Comparison of ENCODE assay signal across 10 cellular contexts in the genomic region with DNA sequence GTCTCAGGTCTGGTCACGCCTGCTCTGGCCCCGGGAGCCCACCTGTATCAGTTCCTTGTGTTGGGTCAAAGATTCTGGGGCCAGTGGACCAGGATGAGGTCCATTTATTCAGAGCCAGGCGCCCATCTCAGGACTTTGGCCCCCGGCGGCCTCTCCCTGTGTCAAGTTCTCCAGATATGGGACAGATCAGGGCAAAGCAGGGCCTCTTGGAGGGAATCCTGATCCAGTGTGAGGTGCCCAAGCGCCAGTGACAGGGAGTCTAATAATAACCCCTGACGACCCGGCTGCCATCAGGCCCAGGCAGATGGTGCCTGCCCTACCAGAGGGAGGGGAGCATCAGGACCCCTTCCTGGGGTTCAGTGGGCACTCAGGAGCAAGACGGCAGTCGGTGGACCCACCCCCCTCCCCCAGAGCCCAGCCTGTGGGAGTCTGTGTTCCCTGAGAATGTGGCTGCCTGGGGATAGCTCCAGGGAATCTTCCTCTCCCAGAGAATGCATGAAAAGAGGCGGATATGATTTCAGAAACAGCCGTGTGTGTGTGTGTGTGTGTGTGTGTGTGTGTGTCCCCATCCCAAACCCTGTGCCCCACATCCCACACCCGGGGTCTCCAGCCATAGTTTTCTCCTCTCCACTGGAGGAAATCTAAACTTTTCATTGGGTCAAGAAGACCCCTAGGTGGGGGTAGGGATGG. TPM values are rescaled to one million over a fixed set of nuclear protein-coding genes. Genes with fewer than 3 reads are reported as not detected.
DNase-seq lines count a peak whose midpoint lies in the region; TF ChIP-seq lines count a peak whose summit lies in the region.
"Had no signal": no experiment of that assay in that cellular context is flagged by ENCODE, and none has a peak within 500 bp of the region (broad histone marks: within the 10 kb centered on the region; RNA-seq: fewer than 3 reads in every experiment).

No MANE protein-coding gene starts in this region.

- DNase-seq in Caco-2 = no peak
- peak; percentile 57 for DNase-seq in NCI-H1694 treated with DMSO at 0.1 percent for 48 hours (lab: John Stamatoyannopoulos, UW)
- no peak for DNase-seq in effector memory CD4-positive, alpha-beta T cell
- no peak for DNase-seq in neuronal stem cell (ENCODE audit: low spot score)
- no peak for DNase-seq in transverse colon
- no peak for DNase-seq in NK-92 (lab: John Stamatoyannopoulos, UW; ENCODE audit: unreplicated experiment)
- no peak for DNase-seq in NCI-H2107 (lab: John Stamatoyannopoulos, UW)
- DNase-seq in activated CD4-positive, alpha-beta T cell treated with anti-CD3 and anti-CD28 coated beads for 4 hours = no peak
- DNase-seq: GF-D8, IMR-90 had no signal

- BruUV-seq in Caco-2 (replicated peaks; lab: Mats Ljungman, UMichigan) = no TSS peak

- H3K4me3 ChIP-seq in Caco-2 (ENCODE audit: low read depth, low read length) (no peak overlapping the region), neuronal stem cell (ENCODE audit: low read length in 2 of 2) (peak overlapping the region in 1 of 2 donors; percentile 84), transverse colon (peak overlapping the region in 1 of 4 donors; percentile 59)
- peak overlapping the region; percentile 67 for H3K4me3 ChIP-seq in effector memory CD4-positive, alpha-beta T cell (ENCODE audit: insufficient read depth, low read depth, low read length, poor library complexity, severe bottlenecking)

- H2BK120ac ChIP-seq in neuronal stem cell (ENCODE audit: low read depth, low read length) = no peak overlapping the region

- TF ChIP-seq EP300 in transverse colon (IDR thresholded peaks at IDR 0.05; ENCODE audit: low read depth) = no peak

- POLR2A ChIA-PET in Caco-2 (lab: Charles Lee) = interaction anchor here (0.5 kb wide), 1 partner anchor 16 kb away, joined by 3 read pairs; no protein-coding TSS in a partner anchor

- H2AFZ ChIP-seq in neuronal stem cell (ENCODE audit: low read length) = no peak overlapping the region

- H3K9me3 Mint-ChIP-seq in Caco-2 (ENCODE audit: unreplicated experiment) = no peaks in the 10 kb centered on the region

- peaks cover 26% of the 10 kb centered on the region for H3K4me1 Mint-ChIP-seq in Caco-2 (ENCODE audit: low read depth, unreplicated experiment)

- H2BK12ac ChIP-seq in neuronal stem cell (ENCODE audit: low read length) = peak overlapping the region; percentile 31

- peaks cover 37% of the 10 kb centered on the region for H3K36me3 Mint-ChIP-seq in Caco-2 (ENCODE audit: insufficient read depth, unreplicated experiment)

- no peak overlapping the region for H3K27ac ChIP-seq in effector memory CD4-positive, alpha-beta T cell (ENCODE audit: insufficient read depth, low read length, poor library complexity, severe bottlenecking)
- H3K27ac ChIP-seq in neuronal stem cell (replicated peaks; ENCODE audit: low read length) (no peak overlapping the region), transverse colon (peak overlapping the region in 2 of 4 donors; percentile 75 to 87)

- in situ Hi-C loops in transverse colon (cut with MboI; ENCODE audit: low pct_ligation_motif_present in 1 of 4, low pct_unique_long_range_greater_than_20kb in 1 of 4, low sequenced_read_pairs in 3 of 4) = loop anchor here in 2 of 4 donors (25.0 kb wide), 1 partner anchor 148 kb away; the partner anchor contains the start of genes BTBD17 (in 2 of the 2) and GPR142 (in 2 of the 2)

- H3K79me1 ChIP-seq in neuronal stem cell (ENCODE audit: low read depth, low read length) = peaks cover 3% of the 10 kb centered on the region

- H3K23ac ChIP-seq in neuronal stem cell (ENCODE audit: low read depth, low read length, poor library complexity) = peak overlapping the region; percentile 45

- CTCF ChIA-PET in Caco-2 (lab: Charles Lee) = interaction anchor here (0.6 to 0.7 kb wide), 2 partner anchors 17 to 82 kb away, joined by 3 to 4 read pairs; no protein-coding TSS in a partner anchor

- peak overlapping the region; percentile 8 for H2BK15ac ChIP-seq in neuronal stem cell (ENCODE audit: low read length)

- peak overlapping the region; percentile 60 for H2AK5ac ChIP-seq in neuronal stem cell (ENCODE audit: low read depth, low read length)

- no peak for TF ChIP-seq POLR2A in transverse colon (IDR thresholded peaks at IDR 0.05)

- H3K27me3 Mint-ChIP-seq in Caco-2 (ENCODE audit: insufficient read depth, unreplicated experiment) = no peaks in the 10 kb centered on the region

- no peak overlapping the region for H3K9ac ChIP-seq in neuronal stem cell (ENCODE audit: low read depth, low read length, poor library complexity)

- H3K14ac ChIP-seq in neuronal stem cell (ENCODE audit: low read length) = peak overlapping the region; percentile 3

- H3K4me1 ChIP-seq in Caco-2 (peaks cover 21% of the 10 kb centered on the region), neuronal stem cell (ENCODE audit: control insufficient read depth in 2 of 2, insufficient read depth in 1 of 2, low read depth in 1 of 2, low read length in 2 of 2) (peaks cover 18 to 46% of the 10 kb centered on the region in 2 donors), transverse colon (peaks cover 21 to 45% (median 35%) of the 10 kb centered on the region in 4 donors)
- peaks cover 34% of the 10 kb centered on the region for H3K4me1 ChIP-seq in effector memory CD4-positive, alpha-beta T cell (ENCODE audit: control insufficient read depth, insufficient read depth, low read length, poor library complexity, severe bottlenecking)

- TF ChIP-seq CTCF in Caco-2 (IDR thresholded peaks at IDR 0.05; ENCODE audit: insufficient read depth in 1 of 2, low read depth in 1 of 2, low read length in 1 of 2, severe bottlenecking in 1 of 2, unreplicated experiment in 1 of 2) = no peak
- TF ChIP-seq CTCF in transverse colon (IDR thresholded peaks at IDR 0.05) = no peak

- H3K4ac ChIP-seq in neuronal stem cell (ENCODE audit: low read length) = no peak overlapping the region

- no CpG with 5 or more reads among the region's 13 CpGs for WGBS in neuronal stem cell (ENCODE audit: extremely low coverage in 2 of 2, insufficient read length in 2 of 2, insufficient replicate concordance in 1 of 2), 2 donors
- 70% methylated on average over 10 of the region's 13 CpGs; no CpG with 5 or more reads in 1 of the 2 donors for WGBS in transverse colon (ENCODE audit: low coverage in 1 of 2), 2 donors

- no peak overlapping the region for H3K27ac Mint-ChIP-seq in Caco-2 (ENCODE audit: unreplicated experiment)

- H2BK5ac ChIP-seq in neuronal stem cell (ENCODE audit: low read length) = no peak overlapping the region

- H3K18ac ChIP-seq in neuronal stem cell (ENCODE audit: low read length) = peak overlapping the region; percentile 15

- H3K27me3 ChIP-seq in Caco-2 (replicated peaks; ENCODE audit: control insufficient read depth, insufficient read depth, low read length) (no peaks in the 10 kb centered on the region), neuronal stem cell (ENCODE audit: control insufficient read depth in 3 of 3, insufficient read depth in 3 of 3, low read depth in 1 of 3, low read length in 3 of 3) (peaks cover 0 to 31% (median 6%) of the 10 kb centered on the region in 3 experiments), transverse colon (peaks cover 10% of the 10 kb centered on the region)
- H3K27me3 ChIP-seq in effector memory CD4-positive, alpha-beta T cell (replicated peaks; ENCODE audit: control insufficient read depth, insufficient read depth, low read length, poor library complexity, severe bottlenecking) = no peaks in the 10 kb centered on the region

- intact Hi-C loops in Caco-2 (cut with micrococcal nuclease; ENCODE audit: unreplicated experiment) = loop anchor here (10.0 kb wide), 1 partner anchor 150 kb away; the partner anchor contains the start of genes BTBD17 and GPR142
- intact Hi-C loops in transverse colon (cut with DNase I; ENCODE audit: low total_unique reads) = loop anchor here (10.0 kb wide), 1 partner anchor 230 kb away; no protein-coding TSS in a partner anchor

- H3K4me3 Mint-ChIP-seq in Caco-2 (ENCODE audit: unreplicated experiment) = peak overlapping the region; percentile 76

- no peaks in the 10 kb centered on the region for H3K9me3 ChIP-seq in Caco-2
- H3K9me3 ChIP-seq in effector memory CD4-positive, alpha-beta T cell (ENCODE audit: control insufficient read depth, low read length) = no peaks in the 10 kb centered on the region
- no peaks in the 10 kb centered on the region for H3K9me3 ChIP-seq in neuronal stem cell (replicated peaks in 1 of 2; ENCODE audit: control insufficient read depth in 2 of 2, insufficient read depth in 1 of 2, low read depth in 1 of 2, low read length in 2 of 2)
- H3K9me3 ChIP-seq in transverse colon = no peaks in the 10 kb centered on the region

- H4K91ac ChIP-seq in neuronal stem cell (ENCODE audit: low read depth, low read length, poor library complexity) = no peak overlapping the region

- H3K4me2 ChIP-seq in neuronal stem cell (ENCODE audit: insufficient read depth, low read length, poor library complexity, severe bottlenecking) = no peak overlapping the region

- H4K8ac ChIP-seq in neuronal stem cell (ENCODE audit: low read depth, low read length) = no peak overlapping the region

- H3K36me3 ChIP-seq in Caco-2 (ENCODE audit: control insufficient read depth, insufficient read depth, low read length) = no peaks in the 10 kb centered on the region
- H3K36me3 ChIP-seq in effector memory CD4-positive, alpha-beta T cell (ENCODE audit: control insufficient read depth, insufficient read depth, low read length) = peaks cover 15% of the 10 kb centered on the region
- H3K36me3 ChIP-seq in neuronal stem cell (replicated peaks in 1 of 2; ENCODE audit: control insufficient read depth in 2 of 2, insufficient read depth in 2 of 2, low read length in 2 of 2) = peaks cover 4 to 14% of the 10 kb centered on the region in 2 donors
- H3K36me3 ChIP-seq in transverse colon = peaks cover 0 to 4% (median 2%) of the 10 kb centered on the region in 4 donors

RNA-seq across cellular contexts. Expression of gene TTYH2, which starts 1.4 kb away (rescaled TPM):
- total RNA-seq in Caco-2 (2022) (4.6 and 5.4 TPM in 2 replicates), transverse colon (1 to 10 TPM in 2 of 4 donors, under 1 TPM in 2; 0.37 to 5.2 (median 2.3) TPM)
- 1.3 TPM for polyA plus RNA-seq in neuronal stem cell (2013, experiment 1 of 2)
- 1.1 TPM for polyA plus RNA-seq in neuronal stem cell (2013, experiment 2 of 2)

RNA-seq across cellular contexts. Expression of gene RPL38, which starts 11.3 kb away (rescaled TPM):
- total RNA-seq in Caco-2 (2022) = 1,319 and 1,408 TPM in 2 replicates
- 4,161 TPM for polyA plus RNA-seq in neuronal stem cell (2013, experiment 1 of 2)
- 4,332 TPM for polyA plus RNA-seq in neuronal stem cell (2013, experiment 2 of 2)
- total RNA-seq in transverse colon = 100 to 1,000 TPM in 3 of 4 donors, 10 to 100 TPM in 1; 65.1 to 310 (median 203) TPM

RNA-seq across cellular contexts. Expression of gene DNAI2, which starts 59.2 kb away (rescaled TPM):
- not detected in 2 replicates for total RNA-seq in Caco-2 (2022)
- 0.04 TPM for polyA plus RNA-seq in neuronal stem cell (2013, experiment 1 of 2)
- not detected for polyA plus RNA-seq in neuronal stem cell (2013, experiment 2 of 2)
- total RNA-seq in transverse colon = not detected
- total RNA-seq: IMR-90 had no signal
- polyA plus RNA-seq: IMR-90 had no signal
